1 cellular context compared by ENCODE assay signal in genomic region chr14:44961151-44961729, GRCh38.
TF ChIP-seq lines count a peak whose summit lies in the region.

No MANE protein-coding gene starts in this region.

TF ChIP-seq in K562, 482 proteins besides CTCF, POLR2A, EP300 and RAD21 (continued from another document):
- TF ChIP-seq DEAF1 (CRISPR knock-in tag; IDR thresholded peaks at IDR 0.05): no peak
- no peak for TF ChIP-seq THRAP3 (IDR thresholded peaks at IDR 0.05; ENCODE audit: borderline replicate concordance)
- TF ChIP-seq BDP1 (IDR thresholded peaks at IDR 0.05; ENCODE audit: insufficient read depth, insufficient read length): no peak
- TF ChIP-seq ZFP1 (CRISPR knock-in tag; IDR thresholded peaks at IDR 0.05): no peak
- TF ChIP-seq GMEB1 (CRISPR knock-in tag; IDR thresholded peaks at IDR 0.05): no peak
- no peak for TF ChIP-seq JUN (IDR thresholded peaks at IDR 0.05; ENCODE audit: borderline replicate concordance, low read depth, low read length)
- TF ChIP-seq JUN (CRISPR knock-in tag; IDR thresholded peaks at IDR 0.05; ENCODE audit: borderline replicate concordance): no peak
- no peak for TF ChIP-seq CREM (IDR thresholded peaks at IDR 0.05; ENCODE audit: low read depth)
- TF ChIP-seq CEBPB (tag; IDR thresholded peaks at IDR 0.05): no peak
- TF ChIP-seq ETS2 (tag; IDR thresholded peaks at IDR 0.05; ENCODE audit: borderline replicate concordance, poor library complexity, severe bottlenecking): no peak
- no peak for TF ChIP-seq PKNOX1 (IDR thresholded peaks at IDR 0.05)
- peak; percentile 59; the same call in 1 of the 2 replicates for TF ChIP-seq SMARCE1 (IDR thresholded peaks at IDR 0.05)
- no peak for TF ChIP-seq ZNF431 (CRISPR knock-in tag; IDR thresholded peaks at IDR 0.05)
- no peak for TF ChIP-seq RFX7 (CRISPR knock-in tag; IDR thresholded peaks at IDR 0.05)
- TF ChIP-seq TCF7 (IDR thresholded peaks at IDR 0.05; ENCODE audit: borderline replicate concordance): no peak
- no peak for TF ChIP-seq MAFF (IDR thresholded peaks at IDR 0.05; ENCODE audit: low read length)
- no peak for TF ChIP-seq FUS (optimal IDR thresholded peaks at IDR 0.05; ENCODE audit: low read depth, low read length)
- no peak for TF ChIP-seq CTCFL (IDR thresholded peaks at IDR 0.05; ENCODE audit: borderline replicate concordance, insufficient read depth, low read depth, low read length, poor library complexity, severe bottlenecking)
- TF ChIP-seq HDGF (IDR thresholded peaks at IDR 0.05): no peak
- TF ChIP-seq CBX1 (IDR thresholded peaks at IDR 0.05; ENCODE audit: low read depth): no peak
- TF ChIP-seq ZNF655 (CRISPR knock-in tag; IDR thresholded peaks at IDR 0.05): no peak
- no peak for TF ChIP-seq RHOXF2B (CRISPR knock-in tag; conservative IDR thresholded peaks at IDR 0.05)
- TF ChIP-seq STAG1 (CRISPR knock-in tag; IDR thresholded peaks at IDR 0.05; ENCODE audit: borderline replicate concordance): no peak
- no peak for TF ChIP-seq MTA3 (IDR thresholded peaks at IDR 0.05; ENCODE audit: borderline replicate concordance)
- no peak for TF ChIP-seq TSC22D4 (tag; IDR thresholded peaks at IDR 0.05)
- TF ChIP-seq HNRNPLL (IDR thresholded peaks at IDR 0.05; ENCODE audit: low read depth, low read length, poor library complexity, severe bottlenecking): no peak
- no peak for TF ChIP-seq MEF2A (IDR thresholded peaks at IDR 0.05; ENCODE audit: control insufficient read depth, low read depth, low read length)
TF ChIP-seq in K562: peak in this region for 23.
